ENCODE assay signal across 8 cellular contexts in the genomic region with DNA sequence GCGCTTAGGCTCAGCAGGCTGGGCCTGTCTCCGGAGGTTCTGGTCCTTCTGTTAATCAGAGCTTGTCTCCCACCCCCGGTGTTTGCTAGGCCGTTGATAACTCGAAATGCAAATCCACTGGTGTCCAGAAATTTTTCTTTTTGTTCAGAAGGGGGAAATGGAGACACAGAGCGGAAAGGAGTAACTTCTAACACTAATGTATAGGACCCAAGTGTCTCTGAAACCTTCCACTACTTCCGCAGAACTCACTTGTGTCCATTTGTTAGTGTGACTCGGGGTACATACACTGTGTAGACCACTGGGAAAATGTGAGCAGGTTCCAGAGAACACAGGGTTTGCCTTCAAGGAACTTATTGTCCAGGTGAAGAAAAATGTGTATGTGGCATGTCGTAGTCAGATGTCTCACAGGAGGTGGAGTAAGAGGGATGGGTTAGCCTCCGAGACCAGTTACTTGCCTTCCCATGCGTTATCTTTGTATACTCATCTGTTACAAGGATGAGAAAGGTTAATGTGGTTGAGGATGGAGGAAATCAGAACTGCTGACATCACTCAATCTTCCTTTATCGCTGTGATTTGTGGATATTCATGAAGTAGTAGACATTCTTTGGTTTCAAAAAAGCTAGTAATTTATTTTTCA. TPM values are rescaled to one million over a fixed set of nuclear protein-coding genes. Genes with fewer than 3 reads are reported as not detected.
DNase-seq lines count a peak whose midpoint lies in the region; ATAC-seq and TF ChIP-seq lines count a peak whose summit lies in the region.

No MANE protein-coding gene starts in this region.

- peak; percentile 25 for DNase-seq in AG08396 (ENCODE audit: low spot score)
- DNase-seq in T-helper 22 cell (ENCODE audit: low read depth) = peak; percentile 32
- peak; percentile 29 for DNase-seq in colonic mucosa
- no peak for DNase-seq in lower leg skin (ENCODE audit: low spot score in 2 of 2)
- DNase-seq in thoracic aorta (ENCODE audit: low spot score) = no peak
- DNase-seq in NCI-H510A (lab: John Stamatoyannopoulos, UW) = no peak

- whole genome bisulfite sequencing in lower leg skin, 2 donors = 4% methylated on average over 12 of the region's 12 CpGs

- no peaks in the 10 kb centered on the region for H3K27me3 ChIP-seq in colonic mucosa
- no peaks in the 10 kb centered on the region for H3K27me3 ChIP-seq in thoracic aorta (replicated peaks; ENCODE audit: insufficient read depth)

- H3K27ac ChIP-seq in colonic mucosa = peak overlapping the region; percentile 97
- H3K27ac ChIP-seq in thoracic aorta = peak overlapping the region; percentile 99 to 100

- peak overlapping the region; percentile 99 to 100 for H3K9ac ChIP-seq in colonic mucosa (ENCODE audit: low read depth in 2 of 2, low read length in 2 of 2)

- TF ChIP-seq POLR2A in lower leg skin (IDR thresholded peaks at IDR 0.05) = no peak

- no peak for TF ChIP-seq CTCF in colonic mucosa (IDR thresholded peaks at IDR 0.05)
- no peak for TF ChIP-seq CTCF in lower leg skin (IDR thresholded peaks at IDR 0.05)
- no peak for TF ChIP-seq CTCF in thoracic aorta (IDR thresholded peaks at IDR 0.05)

- H3K4me3 ChIP-seq in colonic mucosa = peak overlapping the region; percentile 96
- peak overlapping the region; percentile 98 for H3K4me3 ChIP-seq in lower leg skin (ENCODE audit: low read depth, poor library complexity, severe bottlenecking)
- peak overlapping the region; percentile 98 for H3K4me3 ChIP-seq in thoracic aorta

- ATAC-seq in GM18868 (IDR thresholded peaks at IDR 0.05; ENCODE audit: unreplicated experiment) (peak; percentile 14), HG03354 (IDR thresholded peaks at IDR 0.05; ENCODE audit: poor library complexity, severe bottlenecking, unreplicated experiment) (peak; percentile 29), thoracic aorta (ENCODE audit: insufficient number of reproducible peaks, low FRiP score, low read depth) (peak; percentile 26)

- H3K4me1 ChIP-seq in colonic mucosa (peaks cover 13% of the 10 kb centered on the region), thoracic aorta (ENCODE audit: control insufficient read depth in 1 of 2, low read depth in 2 of 2) (peaks cover 13 to 54% of the 10 kb centered on the region in 2 donors)

- no peaks in the 10 kb centered on the region for H3K36me3 ChIP-seq in colonic mucosa
- no peaks in the 10 kb centered on the region for H3K36me3 ChIP-seq in thoracic aorta

- intact Hi-C loops in colonic mucosa (cut with DNase I) (no loop called here), lower leg skin (cut with DNase I; ENCODE audit: low total_unique reads) (no loop called here)

- H3K9me3 ChIP-seq in colonic mucosa (no peaks in the 10 kb centered on the region), thoracic aorta (no peaks in the 10 kb centered on the region)

RNA-seq across cellular contexts. Expression of gene ARCN1, which starts 0.8 kb away (rescaled TPM):
- 100 to 1,000 TPM; 151 to 171 TPM for total RNA-seq in colonic mucosa
- total RNA-seq in lower leg skin = 10 to 100 TPM; 61.4 to 81.2 (median 70.7) TPM
- 100 to 1,000 TPM; 116 to 125 TPM for total RNA-seq in thoracic aorta

RNA-seq across cellular contexts. Expression of gene IFT46, which starts 7.3 kb away (rescaled TPM):
- total RNA-seq in colonic mucosa (1 to 10 TPM; 9.3 to 9.5 TPM), lower leg skin (10 to 100 TPM; 14.7 to 20.1 (median 16.1) TPM), thoracic aorta (10 to 100 TPM; 27.5 to 50.8 TPM)

RNA-seq across cellular contexts. Expression of gene PHLDB1, which starts 34.4 kb away (rescaled TPM):
- total RNA-seq in colonic mucosa (10 to 100 TPM; 60.1 to 88.6 TPM), lower leg skin (10 to 100 TPM; 51.9 to 77.4 (median 70.2) TPM), thoracic aorta (100 to 1,000 TPM; 206 to 377 TPM)

RNA-seq across cellular contexts. Expression of gene TMEM25, which starts 42.0 kb away (rescaled TPM):
- total RNA-seq in colonic mucosa (1 to 10 TPM; 3.8 to 9.2 TPM), lower leg skin (10 to 100 TPM; 18.8 to 22.8 (median 21.0) TPM), thoracic aorta (10 to 100 TPM; 36.3 to 50.8 TPM)

RNA-seq across cellular contexts. Expression of gene TTC36, which starts 45.8 kb away (rescaled TPM):
- total RNA-seq in colonic mucosa (under 1 TPM; 0.35 to 0.66 TPM), lower leg skin (under 1 TPM in 2 of 4 donors, not detected in 2; 0.27 to 0.42 TPM), thoracic aorta (1 to 10 TPM; 1.4 to 1.5 TPM)

Comparison
In these comparisons a context has a peak if more than half of its experiments do, and no peak if none do; other contexts are left out.
1. DNase-seq: peak in AG08396 (single experiment), T-helper 22 cell (single experiment) and colonic mucosa (single experiment); none in lower leg skin (0 of 2), thoracic aorta (single experiment) and NCI-H510A (single experiment).
2. Peak in every context shown above with its lines, with median percentiles within 50 percentile points of each other: ATAC-seq and H3K4me3 ChIP-seq.